ENCODE assay signal across 19 cellular contexts in the genomic region with DNA sequence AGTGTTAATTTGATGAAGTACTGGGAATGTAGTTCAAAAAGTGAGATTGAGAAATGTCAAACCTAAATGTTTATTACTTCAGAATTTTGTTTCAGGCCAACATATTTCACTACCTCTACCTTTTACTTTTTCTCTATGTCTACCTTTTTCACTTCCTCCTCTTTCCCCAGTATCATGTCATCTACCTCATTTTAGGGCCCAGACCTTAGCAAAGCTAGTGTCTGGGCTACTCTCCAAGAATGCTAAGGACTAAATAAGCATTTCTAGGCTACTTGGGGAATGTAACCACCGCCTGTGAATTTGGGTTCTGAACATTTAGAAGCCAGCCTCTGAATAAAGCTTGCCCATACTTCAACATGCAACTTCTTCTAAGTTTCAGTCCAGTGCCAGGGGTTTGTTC.
"Had no signal": no experiment of that assay in that cellular context is flagged by ENCODE, and none has a peak within 500 bp of the region (broad histone marks: within the 10 kb centered on the region; RNA-seq: fewer than 3 reads in every experiment).

No MANE protein-coding gene starts in this region.

- H3K36me3 ChIP-seq: SJSA1 had no signal

- DNase-seq: IMR-90, Karpas-422, KG1, MM.1S, NCI-H1092 treated with DMSO at 0.1 percent for 48 hours, NCI-H1436, NCI-H1694, NCI-H187 treated with DMSO at 0.1 percent for 48 hours, NCI-H2029 treated with DMSO at 0.1 percent for 48 hours, NCI-H2227 treated with DMSO at 0.1 percent for 48 hours, NCI-H524, NCI-H526 treated with DMSO at 0.1 percent for 48 hours, NCI-H748 treated with DMSO at 0.1 percent for 48 hours, PC-3, SHP77 treated with DMSO at 0.1 percent for 48 hours had no signal

- H3K27ac ChIP-seq: SJSA1, SK-N-MC had no signal

- H3K4me3 ChIP-seq: SJSA1, SK-N-MC had no signal

- H3K27me3 ChIP-seq: SJSA1 had no signal

- H3K9me3 ChIP-seq: SJSA1 had no signal

- ATAC-seq: Panc1, PC-3, Right ventricle myocardium inferior had no signal
